Comparison of ENCODE assay signal across 2 cellular contexts in genomic region chr4:48780867-48781219, GRCh38.
A peak's percentile ranks its signal among the peaks of the same experiment; 100 is the strongest.
TF ChIP-seq lines count a peak whose summit lies in the region.

No MANE protein-coding gene starts in this region.

TF ChIP-seq in HEK293, 187 proteins besides CTCF, POLR2A, EP300 and RAD21 (continued from another document):
- TF ChIP-seq ZNF10 (tag by site-specific recombination; IDR thresholded peaks at IDR 0.05) (no peak), TRIM28 (IDR thresholded peaks at IDR 0.05; ENCODE audit: borderline replicate concordance, low read length) (0 out of 2 replicates have a peak, but pooled peaks have one; percentile 9), ZBTB48 (tag by site-specific recombination; IDR thresholded peaks at IDR 0.05) (peak; percentile 34; the same call in 1 of the 2 replicates), SCRT1 (tag by site-specific recombination; IDR thresholded peaks at IDR 0.05; ENCODE audit: borderline replicate concordance) (peak; percentile 30; the same call in 1 of the 2 replicates), PRDM2 (tag by site-specific recombination; IDR thresholded peaks at IDR 0.05; ENCODE audit: borderline replicate concordance) (no peak)

TF ChIP-seq in GM12878, 131 proteins besides CTCF, POLR2A, EP300 and RAD21 (continues in another document):
- TF ChIP-seq ZNF592 (IDR thresholded peaks at IDR 0.05) (no peak), E4F1 (IDR thresholded peaks at IDR 0.05; ENCODE audit: borderline replicate concordance, partially characterized antibody) (no peak), TCF7 (IDR thresholded peaks at IDR 0.05; ENCODE audit: borderline replicate concordance) (no peak), MYC (IDR thresholded peaks at IDR 0.05; ENCODE audit: insufficient read depth, insufficient read length, insufficient replicate concordance, low read length, severe bottlenecking) (no peak), IKZF1 (conservative IDR thresholded peaks at IDR 0.05) (peak; percentile 33; the same call in 1 of the 2 replicates), MXI1 (IDR thresholded peaks at IDR 0.05; ENCODE audit: low read depth, low read length) (no peak), TARDBP (IDR thresholded peaks at IDR 0.05; ENCODE audit: borderline replicate concordance) (no peak), ZNF274 (IDR thresholded peaks at IDR 0.05; ENCODE audit: insufficient read depth, insufficient read length) (no peak), MYB (IDR thresholded peaks at IDR 0.05; ENCODE audit: borderline replicate concordance, low read depth, low read length) (no peak), NR2C1 (IDR thresholded peaks at IDR 0.05) (no peak), NBN (IDR thresholded peaks at IDR 0.05) (no peak), HDAC6 (IDR thresholded peaks at IDR 0.05; ENCODE audit: unreplicated experiment) (no peak), HSF1 (IDR thresholded peaks at IDR 0.05; ENCODE audit: low read depth, low read length) (no peak), SPI1 (IDR thresholded peaks at IDR 0.05; ENCODE audit: borderline replicate concordance, insufficient read depth, low read depth, low read length) (no peak), GABPA (IDR thresholded peaks at IDR 0.05; ENCODE audit: low read depth) (no peak), RCOR1 (conservative IDR thresholded peaks at IDR 0.05; ENCODE audit: low read depth, low read length) (no peak), CHD1 (IDR thresholded peaks at IDR 0.05; ENCODE audit: low read depth, low read length) (no peak), ATF2 (IDR thresholded peaks at IDR 0.05; ENCODE audit: low read length) (no peak), KDM1A (IDR thresholded peaks at IDR 0.05; ENCODE audit: borderline replicate concordance) (no peak), ATF3 (IDR thresholded peaks at IDR 0.05; ENCODE audit: borderline replicate concordance, extremely low read depth, low read depth, low read length) (no peak), ATF7 (IDR thresholded peaks at IDR 0.05; ENCODE audit: low read depth) (no peak), HDAC2 (IDR thresholded peaks at IDR 0.05) (no peak), MLLT1 (IDR thresholded peaks at IDR 0.05) (peak; percentile 53; the same call in 1 of the 2 replicates), ZBTB4 (CRISPR knock-in tag; IDR thresholded peaks at IDR 0.05) (no peak), RELA (IDR thresholded peaks at IDR 0.05; ENCODE audit: borderline replicate concordance, partially characterized antibody) (no peak), CEBPZ (IDR thresholded peaks at IDR 0.05; ENCODE audit: low read depth, low read length) (no peak), EED (IDR thresholded peaks at IDR 0.05; ENCODE audit: low read depth) (no peak), PKNOX1 (IDR thresholded peaks at IDR 0.05) (no peak), MEF2A (IDR thresholded peaks at IDR 0.05; ENCODE audit: insufficient read depth, low read depth, low read length) (no peak), SMAD5 (IDR thresholded peaks at IDR 0.05; ENCODE audit: low read depth) (no peak), PAX8 (IDR thresholded peaks at IDR 0.05) (no peak), CHD2 (IDR thresholded peaks at IDR 0.05; ENCODE audit: borderline replicate concordance, low read depth, low read length) (no peak), SUPT20H (IDR thresholded peaks at IDR 0.05; ENCODE audit: borderline replicate concordance, control insufficient read depth, low read depth, low read length) (no peak), POU2F2 (IDR thresholded peaks at IDR 0.05; ENCODE audit: borderline replicate concordance, low read depth, low read length) (0 out of 3 replicates have a peak, but pooled peaks have one; percentile 3)
